In the genomic region with DNA sequence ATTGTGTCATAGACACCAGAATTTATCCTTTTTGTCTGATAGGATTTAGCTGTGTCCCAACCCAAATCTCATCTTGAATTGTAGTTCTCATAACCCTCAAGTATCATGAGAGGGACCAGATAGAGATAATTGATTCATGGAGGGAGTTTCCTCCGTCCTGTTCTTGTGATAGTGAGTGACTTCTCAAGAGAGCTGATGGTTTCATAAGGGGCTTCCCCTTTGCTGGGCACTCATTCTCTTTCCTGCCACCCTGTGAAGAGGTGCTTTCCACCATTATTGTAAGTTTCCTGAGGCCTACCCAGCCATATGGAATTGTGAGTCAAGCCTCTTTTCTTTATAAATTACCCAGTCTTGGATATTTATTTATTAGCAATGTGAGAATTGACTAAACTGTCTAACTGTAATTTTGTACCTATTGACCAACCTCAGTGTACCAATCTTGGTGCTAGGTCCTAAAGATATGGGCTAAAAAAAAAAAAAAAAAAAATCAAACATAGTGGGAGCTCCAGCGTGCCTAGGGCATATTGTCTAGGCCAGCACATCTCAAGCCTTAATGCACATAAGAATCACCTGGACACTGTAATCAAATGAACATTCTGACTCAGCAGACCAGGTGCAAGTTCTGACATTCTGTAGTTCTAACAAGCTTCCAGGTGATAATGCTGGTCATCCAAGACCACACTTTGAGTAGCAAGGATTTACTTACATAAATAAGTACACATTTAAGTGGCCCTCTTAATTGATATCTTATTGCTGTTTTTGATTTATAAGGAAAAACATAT, we compare ENCODE assay signal across 12 cellular contexts. TPM values are rescaled to one million over a fixed set of nuclear protein-coding genes. Genes with fewer than 3 reads are reported as not detected.
DNase-seq lines count a peak whose midpoint lies in the region; ATAC-seq, FAIRE-seq and TF ChIP-seq lines count a peak whose summit lies in the region.
"Had no signal": no experiment of that assay in that cellular context is flagged by ENCODE, and none has a peak within 500 bp of the region (broad histone marks: within the 10 kb centered on the region; RNA-seq: fewer than 3 reads in every experiment).

No MANE protein-coding gene starts in this region.

- H3K4me1 ChIP-seq in OCI-LY3 (ENCODE audit: low read length): peaks cover 21% of the 10 kb centered on the region
- H3K4me1 ChIP-seq in naive thymus-derived CD4-positive, alpha-beta T cell (ENCODE audit: control insufficient read depth in 2 of 2, insufficient read depth in 2 of 2, low read length in 2 of 2): peaks cover 0 to 8% of the 10 kb centered on the region in 2 donors
- H3K4me1 ChIP-seq in kidney (ENCODE audit: control insufficient read depth in 1 of 2, insufficient read depth in 1 of 2, low read depth in 1 of 2, low read length in 2 of 2): no peaks in the 10 kb centered on the region

- H3K9me3 ChIP-seq in OCI-LY3 (ENCODE audit: insufficient read depth, low read length) (no peaks in the 10 kb centered on the region), kidney (ENCODE audit: control insufficient read depth in 1 of 2, low read length in 2 of 2) (no peaks in the 10 kb centered on the region)
- H3K9me3 ChIP-seq in naive thymus-derived CD4-positive, alpha-beta T cell (ENCODE audit: control insufficient read depth in 2 of 3, low read length in 3 of 3): no peaks in the 10 kb centered on the region

- no peak overlapping the region for H3K9ac ChIP-seq in OCI-LY3 (ENCODE audit: low read length)
- H3K9ac ChIP-seq in kidney (ENCODE audit: low read length in 2 of 2): no peak overlapping the region

- no peak for FAIRE-seq in kidney (lab: Jason Lieb, UNC)

- POLR2A ChIA-PET in activated CD8-positive, alpha-beta T cell treated with anti-CD3 and anti-CD28 coated beads for 36 hours (lab: Charles Lee): interaction anchor here (0.7 to 1.8 kb wide), 5 partner anchors 13 to 31 kb away, joined by 3 to 8 read pairs (median 3); a partner anchor contains a TSS
- POLR2A ChIA-PET in activated CD8-positive, alpha-beta T cell treated with anti-CD3 and anti-CD28 coated beads, Interleukin-2, amount 10 ng/mL, durations not matched to agents 7 days and 5 days (lab: Charles Lee): interaction anchor here (0.7 to 1.8 kb wide), 2 partner anchors 28 to 31 kb away, joined by 5 to 6 read pairs; a partner anchor contains a TSS
- POLR2A ChIA-PET in naive thymus-derived CD4-positive, alpha-beta T cell (lab: Charles Lee): interaction anchor here (0.5 to 0.6 kb wide), 2 partner anchors 34 to 38 kb away, joined by 3 to 4 read pairs; no protein-coding TSS in a partner anchor

- peak overlapping the region; percentile 80 for H3K27ac Mint-ChIP-seq in activated CD8-positive, alpha-beta T cell treated with anti-CD3 and anti-CD28 coated beads for 36 hours
- no peak overlapping the region for H3K27ac Mint-ChIP-seq in activated CD8-positive, alpha-beta T cell treated with anti-CD3 and anti-CD28 coated beads, Interleukin-2, amount 10 ng/mL, durations not matched to agents 7 days and 5 days
- peak overlapping the region in 7 of 9 donors; percentile 0 to 64 (median 36) for H3K27ac Mint-ChIP-seq in naive thymus-derived CD4-positive, alpha-beta T cell

- H3K36me3 Mint-ChIP-seq in activated CD8-positive, alpha-beta T cell treated with anti-CD3 and anti-CD28 coated beads for 36 hours (ENCODE audit: low read depth): peaks cover 72% of the 10 kb centered on the region
- H3K36me3 Mint-ChIP-seq in activated CD8-positive, alpha-beta T cell treated with anti-CD3 and anti-CD28 coated beads, Interleukin-2, amount 10 ng/mL, durations not matched to agents 7 days and 5 days (ENCODE audit: low read depth): peaks cover 66% of the 10 kb centered on the region
- H3K36me3 Mint-ChIP-seq in naive thymus-derived CD4-positive, alpha-beta T cell: peaks cover 0 to 62% (median 50%) of the 10 kb centered on the region in 5 donors

- peaks cover 19% of the 10 kb centered on the region for H3K9me3 Mint-ChIP-seq in activated CD8-positive, alpha-beta T cell treated with anti-CD3 and anti-CD28 coated beads for 36 hours
- peaks cover 4% of the 10 kb centered on the region for H3K9me3 Mint-ChIP-seq in activated CD8-positive, alpha-beta T cell treated with anti-CD3 and anti-CD28 coated beads, Interleukin-2, amount 10 ng/mL, durations not matched to agents 7 days and 5 days (ENCODE audit: insufficient read depth)
- H3K9me3 Mint-ChIP-seq in naive thymus-derived CD4-positive, alpha-beta T cell: peaks cover 0 to 11% (median 0%) of the 10 kb centered on the region in 11 donors

- no peak overlapping the region for H3K4me3 Mint-ChIP-seq in activated CD8-positive, alpha-beta T cell treated with anti-CD3 and anti-CD28 coated beads for 36 hours
- no peak overlapping the region for H3K4me3 Mint-ChIP-seq in activated CD8-positive, alpha-beta T cell treated with anti-CD3 and anti-CD28 coated beads, Interleukin-2, amount 10 ng/mL, durations not matched to agents 7 days and 5 days
- no peak overlapping the region for H3K4me3 Mint-ChIP-seq in naive thymus-derived CD4-positive, alpha-beta T cell

- peaks cover 17% of the 10 kb centered on the region for H3K79me2 ChIP-seq in OCI-LY3 (ENCODE audit: low read length)

- peaks cover 62% of the 10 kb centered on the region for H3K4me1 Mint-ChIP-seq in activated CD8-positive, alpha-beta T cell treated with anti-CD3 and anti-CD28 coated beads for 36 hours (ENCODE audit: low read depth)
- H3K4me1 Mint-ChIP-seq in activated CD8-positive, alpha-beta T cell treated with anti-CD3 and anti-CD28 coated beads, Interleukin-2, amount 10 ng/mL, durations not matched to agents 7 days and 5 days (ENCODE audit: low read depth): peaks cover 22% of the 10 kb centered on the region
- peaks cover 15 to 53% (median 40%) of the 10 kb centered on the region in 7 donors for H3K4me1 Mint-ChIP-seq in naive thymus-derived CD4-positive, alpha-beta T cell

- H3K27ac ChIP-seq in OCI-LY3 (ENCODE audit: low read length) (peak overlapping the region; percentile 24; the same call in 1 of the 2 replicates), kidney (ENCODE audit: low read depth in 2 of 2, low read length in 2 of 2) (no peak overlapping the region)
- no peak overlapping the region for H3K27ac ChIP-seq in naive thymus-derived CD4-positive, alpha-beta T cell (ENCODE audit: low read depth, low read length)
- H3K27ac ChIP-seq: dorsolateral prefrontal cortex, heart right ventricle had no signal

- no peaks in the 10 kb centered on the region for H3K27me3 Mint-ChIP-seq in activated CD8-positive, alpha-beta T cell treated with anti-CD3 and anti-CD28 coated beads for 36 hours
- no peaks in the 10 kb centered on the region for H3K27me3 Mint-ChIP-seq in activated CD8-positive, alpha-beta T cell treated with anti-CD3 and anti-CD28 coated beads, Interleukin-2, amount 10 ng/mL, durations not matched to agents 7 days and 5 days (ENCODE audit: low read depth)
- H3K27me3 Mint-ChIP-seq in naive thymus-derived CD4-positive, alpha-beta T cell: no peaks in the 10 kb centered on the region

- TF ChIP-seq POLR2A in erythroblast (IDR thresholded peaks at IDR 0.05; ENCODE audit: low read length): no peak

- no peak overlapping the region for H3K4me3 ChIP-seq in OCI-LY3 (ENCODE audit: low read length)
- H3K4me3 ChIP-seq in naive thymus-derived CD4-positive, alpha-beta T cell (ENCODE audit: low read length): no peak overlapping the region
- H3K4me3 ChIP-seq in kidney (ENCODE audit: low read length in 2 of 2): no peak overlapping the region
- H3K4me3 ChIP-seq: dorsolateral prefrontal cortex, heart right ventricle had no signal

- DNase-seq in activated CD8-positive, alpha-beta T cell treated with anti-CD3 and anti-CD28 coated beads for 36 hours: peak; percentile 57
- DNase-seq in activated CD8-positive, alpha-beta T cell treated with anti-CD3 and anti-CD28 coated beads, Interleukin-2, amount 10 ng/mL, durations not matched to agents 7 days and 5 days: no peak
- DNase-seq in naive thymus-derived CD4-positive, alpha-beta T cell: no peak
- DNase-seq in erythroblast (lab: John Stamatoyannopoulos, UW) (no peak), NCI-H2196 treated with DMSO at 0.1 percent for 48 hours (lab: John Stamatoyannopoulos, UW; ENCODE audit: unreplicated experiment) (no peak), kidney (no peak)
- DNase-seq: DND-41, dorsolateral prefrontal cortex, heart right ventricle, NCI-H774 had no signal

- H4K20me1 ChIP-seq in OCI-LY3 (ENCODE audit: insufficient read depth, low read length): no peaks in the 10 kb centered on the region; the same call in 1 of the 2 replicates

- CTCF ChIA-PET in activated CD8-positive, alpha-beta T cell treated with anti-CD3 and anti-CD28 coated beads for 36 hours (lab: Charles Lee): interaction anchor here (1.2 kb wide), 2 partner anchors 13 to 29 kb away, joined by 3 to 5 read pairs; no protein-coding TSS in a partner anchor
- CTCF ChIA-PET in activated CD8-positive, alpha-beta T cell treated with anti-CD3 and anti-CD28 coated beads, Interleukin-2, amount 10 ng/mL, durations not matched to agents 7 days and 5 days (lab: Charles Lee): interaction anchor here (0.7 to 3.4 kb wide), 3 partner anchors 14 to 35 kb away, joined by 3 to 10 read pairs (median 3); no protein-coding TSS in a partner anchor
- CTCF ChIA-PET in naive thymus-derived CD4-positive, alpha-beta T cell (lab: Charles Lee): no interaction called here

- no peak for TF ChIP-seq CTCF in activated CD8-positive, alpha-beta T cell treated with anti-CD3 and anti-CD28 coated beads for 36 hours (IDR thresholded peaks at IDR 0.05)
- TF ChIP-seq CTCF in OCI-LY3 (IDR thresholded peaks at IDR 0.05; ENCODE audit: low read depth, low read length): no peak
- no peak for TF ChIP-seq CTCF in kidney (IDR thresholded peaks at IDR 0.05; ENCODE audit: borderline replicate concordance, extremely low read depth, insufficient read depth)

- H3K27me3 ChIP-seq in OCI-LY3 (ENCODE audit: low read depth, low read length): no peaks in the 10 kb centered on the region
- H3K27me3 ChIP-seq in naive thymus-derived CD4-positive, alpha-beta T cell (ENCODE audit: control insufficient read depth in 2 of 2, insufficient read depth in 2 of 2, low read length in 2 of 2): no peaks in the 10 kb centered on the region
- H3K27me3 ChIP-seq: dorsolateral prefrontal cortex, heart right ventricle had no signal

- peak; percentile 94 for ATAC-seq in activated CD8-positive, alpha-beta T cell treated with anti-CD3 and anti-CD28 coated beads for 36 hours
- ATAC-seq in activated CD8-positive, alpha-beta T cell treated with anti-CD3 and anti-CD28 coated beads, Interleukin-2, amount 10 ng/mL, durations not matched to agents 7 days and 5 days: no peak
- peak; percentile 67 for ATAC-seq in GM21825 (IDR thresholded peaks at IDR 0.05; ENCODE audit: unreplicated experiment)
- ATAC-seq in naive thymus-derived CD4-positive, alpha-beta T cell: peak; percentile 40
- ATAC-seq: heart right ventricle had no signal

- H3K36me3 ChIP-seq in OCI-LY3 (replicated peaks; ENCODE audit: low read depth, low read length) (peaks cover 60% of the 10 kb centered on the region), kidney (ENCODE audit: control insufficient read depth in 1 of 2, insufficient read depth in 2 of 2, low read length in 2 of 2) (no peaks in the 10 kb centered on the region)
- peaks cover 0 to 3% (median 0%) of the 10 kb centered on the region in 3 experiments for H3K36me3 ChIP-seq in naive thymus-derived CD4-positive, alpha-beta T cell (ENCODE audit: control insufficient read depth in 2 of 3, insufficient read depth in 3 of 3, low read length in 3 of 3)

- intact Hi-C loops in activated CD8-positive, alpha-beta T cell treated with anti-CD3 and anti-CD28 coated beads for 36 hours (cut with micrococcal nuclease): no loop called here
- intact Hi-C loops in naive thymus-derived CD4-positive, alpha-beta T cell (cut with micrococcal nuclease): loop anchor here in 1 of 2 donors (2.0 kb wide), 1 partner anchor 16 kb away; no protein-coding TSS in a partner anchor
- intact Hi-C loops in kidney (cut with DNase I): no loop called here

- no peak overlapping the region for H2AFZ ChIP-seq in OCI-LY3 (ENCODE audit: low read depth, low read length)

- H3K4me2 ChIP-seq in OCI-LY3 (ENCODE audit: low read length): peak overlapping the region; percentile 13

RNA-seq across cellular contexts. Expression of a gene that starts 30.5 kb away (rescaled TPM):
- 10 to 100 TPM; 31.6 to 34.1 TPM for total RNA-seq in activated CD8-positive, alpha-beta T cell treated with anti-CD3 and anti-CD28 coated beads for 36 hours
- total RNA-seq in activated CD8-positive, alpha-beta T cell treated with anti-CD3 and anti-CD28 coated beads, Interleukin-2, amount 10 ng/mL, durations not matched to agents 7 days and 5 days: 10 to 100 TPM; 35.8 to 37.5 TPM
- 10 to 100 TPM; 17.5 to 54.5 (median 23.4) TPM for total RNA-seq in naive thymus-derived CD4-positive, alpha-beta T cell
- polyA plus RNA-seq in naive thymus-derived CD4-positive, alpha-beta T cell: 1 to 10 TPM; 5.8 to 6.7 TPM
- 11.6 TPM for total RNA-seq in kidney
- polyA plus RNA-seq in kidney (ENCODE audit: insufficient read depth, low read depth, low replicate concordance): 0.69 TPM
